ENCODE assay signal across 18 cellular contexts in the genomic region with DNA sequence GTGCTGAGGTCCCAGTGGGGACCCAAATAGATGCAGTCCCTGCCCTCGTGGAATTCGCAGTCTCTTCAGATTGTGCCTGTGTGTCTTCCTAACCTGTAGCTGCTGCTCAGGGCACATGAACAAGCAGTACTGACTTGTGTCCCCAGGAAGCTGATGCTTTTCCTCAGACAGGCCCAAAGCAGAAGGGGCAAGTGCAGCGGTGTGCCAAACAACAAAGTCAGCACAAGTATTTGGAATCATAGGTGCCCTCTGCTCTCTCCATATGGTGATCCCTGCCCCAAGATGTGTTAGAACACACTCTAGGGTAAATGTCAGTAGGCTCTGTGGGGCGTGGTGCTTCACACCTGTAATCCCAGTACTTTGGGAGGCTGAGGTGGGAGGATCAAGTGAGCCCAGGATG.
"Had no signal": no experiment of that assay in that cellular context is flagged by ENCODE, and none has a peak within 500 bp of the region (broad histone marks: within the 10 kb centered on the region; RNA-seq: fewer than 3 reads in every experiment).

No MANE protein-coding gene starts in this region.

- DNase-seq: activated CD4-positive, alpha-beta T cell treated with anti-CD3 and anti-CD28 coated beads, Interleukin-2, amount 50 U/mL, for 48 hours; anterior cingulate cortex; brain microvascular endothelial cell; esophagus squamous epithelium; left ventricle myocardium inferior; right cardiac atrium; SHP77; small intestine; stimulated activated CD4-positive, alpha-beta T cell treated with anti-CD3 and anti-CD28 coated beads, Interleukin-4, amount 100 ng/mL, for 4 hours; stimulated activated CD8-positive, alpha-beta memory T cell treated with anti-CD3 and anti-CD28 coated beads, Interleukin-4, amount 100 ng/mL, for 48 hours had no signal

- H3K4me3 ChIP-seq: coronary artery, esophagus squamous epithelium, hepatocyte, left ventricle myocardium inferior, prostate gland, suprapubic skin, upper lobe of left lung had no signal

- H3K4me1 ChIP-seq: prostate gland, upper lobe of left lung had no signal

- H3K9me3 Mint-ChIP-seq: central memory CD8-positive, alpha-beta T cell; stimulated activated naive CD8-positive, alpha-beta T cell treated with anti-CD3 and anti-CD28 coated beads, Interleukin-15, Interleukin-2, amounts not matched to agents 100 ng/mL and 50 ng/mL, for 24 hours; T-helper 2 cell treated with Interferon-gamma antibody and Interleukin-4, amounts not matched to agents 5 μg/mL and 100 μg/mL, for 36 hours had no signal

- ATAC-seq: right cardiac atrium had no signal

- H3K27me3 Mint-ChIP-seq: central memory CD8-positive, alpha-beta T cell; stimulated activated naive CD8-positive, alpha-beta T cell treated with anti-CD3 and anti-CD28 coated beads, Interleukin-15, Interleukin-2, amounts not matched to agents 100 ng/mL and 50 ng/mL, for 24 hours had no signal

- H3K9me3 ChIP-seq: esophagus squamous epithelium, left ventricle myocardium inferior, prostate gland, suprapubic skin, upper lobe of left lung had no signal

- H3K27ac ChIP-seq: brain microvascular endothelial cell, coronary artery, hepatocyte, left ventricle myocardium inferior, prostate gland, suprapubic skin, upper lobe of left lung had no signal

- H3K36me3 ChIP-seq: brain microvascular endothelial cell, esophagus squamous epithelium, left ventricle myocardium inferior, prostate gland, suprapubic skin, upper lobe of left lung had no signal

- H3K27ac Mint-ChIP-seq: T-helper 2 cell treated with Interferon-gamma antibody and Interleukin-4, amounts not matched to agents 5 μg/mL and 100 μg/mL, for 36 hours had no signal

- H3K4me3 Mint-ChIP-seq: central memory CD8-positive, alpha-beta T cell; stimulated activated naive CD8-positive, alpha-beta T cell treated with anti-CD3 and anti-CD28 coated beads, Interleukin-15, Interleukin-2, amounts not matched to agents 100 ng/mL and 50 ng/mL, for 24 hours had no signal
